In the genomic region with DNA sequence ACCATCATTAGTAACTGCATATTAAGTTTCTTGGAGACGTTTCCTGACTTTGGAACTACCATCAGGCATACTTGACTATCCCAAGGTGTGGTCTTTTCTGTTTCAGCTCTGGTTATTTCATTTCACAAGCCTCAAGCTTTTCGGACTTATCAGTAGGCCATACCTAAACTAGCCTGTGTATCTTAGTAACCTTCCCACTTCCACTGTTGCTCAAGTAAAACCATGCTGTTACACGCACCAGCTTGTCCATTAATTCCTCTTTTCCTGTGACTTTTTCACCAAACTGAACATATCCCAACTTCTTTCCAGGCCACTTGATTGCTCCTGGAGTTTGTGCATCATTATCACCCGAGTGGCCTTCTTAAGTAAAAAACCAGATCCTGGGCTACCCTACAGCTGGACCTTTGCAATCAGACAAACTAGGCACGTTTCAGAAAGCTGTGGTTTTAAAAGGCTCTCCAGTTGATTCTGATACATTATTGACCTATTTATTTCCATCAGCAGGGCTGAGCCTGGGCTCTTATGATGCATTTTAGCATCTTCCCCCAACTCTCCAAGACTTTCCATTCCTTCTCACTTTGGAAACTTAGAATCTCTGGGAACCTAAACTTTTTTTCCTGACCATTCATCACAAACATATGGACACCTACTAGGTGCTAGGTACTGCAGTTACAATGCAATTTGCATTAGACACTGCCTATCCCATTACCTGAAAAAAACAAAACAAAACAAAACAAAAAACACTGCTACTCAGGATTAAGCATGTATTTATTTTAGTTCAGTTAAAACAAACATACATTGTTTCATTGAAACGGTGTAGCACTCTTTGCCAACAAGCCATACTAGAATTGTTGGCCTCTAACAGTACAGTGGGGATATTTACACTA, we compare ENCODE assay signal across 9 cellular contexts.
DNase-seq lines count a peak whose midpoint lies in the region; ATAC-seq, FAIRE-seq and TF ChIP-seq lines count a peak whose summit lies in the region.
"Had no signal": no experiment of that assay in that cellular context is flagged by ENCODE, and none has a peak within 500 bp of the region (broad histone marks: within the 10 kb centered on the region; RNA-seq: fewer than 3 reads in every experiment).

No MANE protein-coding gene starts in this region.

- H3K4me3 Mint-ChIP-seq in activated naive CD4-positive, alpha-beta T cell treated with anti-CD3 and anti-CD28 coated beads, Interleukin-2, amount 50 U/mL, for 24 hours: no peak overlapping the region

- no peaks in the 10 kb centered on the region for H3K27me3 ChIP-seq in RWPE2 (ENCODE audit: insufficient read depth, poor library complexity, severe bottlenecking)

- no peak for TF ChIP-seq CTCF in RWPE2 (IDR thresholded peaks at IDR 0.05; ENCODE audit: poor library complexity, severe bottlenecking)

- H3K27ac Mint-ChIP-seq in activated naive CD4-positive, alpha-beta T cell treated with anti-CD3 and anti-CD28 coated beads, Interleukin-2, amount 50 U/mL, for 24 hours: peak overlapping the region; percentile 60

- ATAC-seq in RWPE2 (ENCODE audit: low read depth): peak; percentile 63
- no peak for ATAC-seq in HG03457 (IDR thresholded peaks at IDR 0.05; ENCODE audit: unreplicated experiment)

- peaks cover 43% of the 10 kb centered on the region for H3K36me3 ChIP-seq in RWPE2 (ENCODE audit: low read depth)

- peak overlapping the region; percentile 96 for H3K27ac ChIP-seq in RWPE2 (ENCODE audit: poor library complexity, severe bottlenecking)

- peaks cover 51% of the 10 kb centered on the region for H3K4me1 Mint-ChIP-seq in activated naive CD4-positive, alpha-beta T cell treated with anti-CD3 and anti-CD28 coated beads, Interleukin-2, amount 50 U/mL, for 24 hours

- no peak for FAIRE-seq in urothelium cell line (lab: Jason Lieb, UNC)

- H3K4me3 ChIP-seq in RWPE2 (ENCODE audit: severe bottlenecking): no peak overlapping the region

- no peak for DNase-seq in activated naive CD4-positive, alpha-beta T cell treated with Interleukin-2 at 50 U/mL for 16 hours
- no peak for DNase-seq in RWPE2 (ENCODE audit: low spot score)
- peak; percentile 85 for DNase-seq in fibroblast of the conjunctiva (ENCODE audit: low read depth)
- peak; percentile 23 for DNase-seq in smooth muscle cell of the brain vasculature (ENCODE audit: low read depth, low spot score)
- DNase-seq in urothelium cell line (ENCODE audit: low spot score): no peak
- DNase-seq in NCI-H1930 (lab: John Stamatoyannopoulos, UW): no peak
- DNase-seq: NCI-H526 had no signal

- H3K4me1 ChIP-seq in RWPE2 (ENCODE audit: insufficient read depth, poor library complexity, severe bottlenecking): peaks cover 31% of the 10 kb centered on the region

- H3K9me3 Mint-ChIP-seq in activated naive CD4-positive, alpha-beta T cell treated with anti-CD3 and anti-CD28 coated beads, Interleukin-2, amount 50 U/mL, for 24 hours: no peaks in the 10 kb centered on the region

- H3K27me3 Mint-ChIP-seq in activated naive CD4-positive, alpha-beta T cell treated with anti-CD3 and anti-CD28 coated beads, Interleukin-2, amount 50 U/mL, for 24 hours: no peaks in the 10 kb centered on the region

- H3K36me3 Mint-ChIP-seq in activated naive CD4-positive, alpha-beta T cell treated with anti-CD3 and anti-CD28 coated beads, Interleukin-2, amount 50 U/mL, for 24 hours: peaks cover 29% of the 10 kb centered on the region

- no peaks in the 10 kb centered on the region for H3K9me3 ChIP-seq in RWPE2 (ENCODE audit: severe bottlenecking)

Comparison
In these comparisons a context has a peak if more than half of its experiments do, and no peak if none do; other contexts are left out.
1. DNase-seq: peak in fibroblast of the conjunctiva (single experiment) and smooth muscle cell of the brain vasculature (single experiment); none in activated naive CD4-positive, alpha-beta T cell treated with Interleukin-2 at 50 U/mL for 16 hours (single experiment), RWPE2 (single experiment), urothelium cell line (single experiment) and NCI-H1930 (0 of 2).